In the genomic region with DNA sequence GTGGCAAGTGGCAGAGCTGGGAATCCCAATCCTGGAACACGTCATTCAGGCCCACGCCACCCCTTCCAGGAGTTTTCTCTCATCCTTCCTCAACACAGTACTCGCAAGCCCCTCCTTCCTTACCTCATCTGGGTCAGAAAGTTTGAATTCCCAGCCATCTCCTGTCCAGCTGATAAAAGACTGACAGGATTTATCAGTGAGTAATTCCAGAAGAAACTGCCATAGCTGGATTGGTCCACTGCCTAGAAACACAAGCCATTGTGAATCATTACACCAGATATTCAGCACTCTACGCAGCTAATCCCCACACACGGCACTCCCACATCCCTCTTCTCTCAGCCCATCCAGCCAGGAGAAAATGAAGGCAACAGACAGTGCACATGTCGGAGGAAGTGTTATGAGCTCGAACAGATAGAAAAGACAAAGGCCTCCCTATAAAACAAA, we compare ENCODE assay signal across 10 cellular contexts.
A peak's percentile ranks its signal among the peaks of the same experiment; 100 is the strongest.
DNase-seq lines count a peak whose midpoint lies in the region; ATAC-seq and TF ChIP-seq lines count a peak whose summit lies in the region.
"Had no signal": no experiment of that assay in that cellular context is flagged by ENCODE, and none has a peak within 500 bp of the region (broad histone marks: within the 10 kb centered on the region; RNA-seq: fewer than 3 reads in every experiment).

No MANE protein-coding gene starts in this region.

- H3K9me3 ChIP-seq in left lung (no peaks in the 10 kb centered on the region), thoracic aorta (no peaks in the 10 kb centered on the region)

- TF ChIP-seq CTCF in astrocyte of the spinal cord (IDR thresholded peaks at IDR 0.05; ENCODE audit: low read depth, low read length) (no peak), left lung (IDR thresholded peaks at IDR 0.05) (no peak), thoracic aorta (IDR thresholded peaks at IDR 0.05) (no peak)

- peaks cover 14 to 59% of the 10 kb centered on the region in 2 donors for H3K4me1 ChIP-seq in left lung
- peaks cover 38 to 53% of the 10 kb centered on the region in 2 donors for H3K4me1 ChIP-seq in thoracic aorta (ENCODE audit: control insufficient read depth in 1 of 2, low read depth in 2 of 2)

- H3K4me3 ChIP-seq in astrocyte of the spinal cord (ENCODE audit: low read depth, low read length) (no peak overlapping the region), left lung (no peak overlapping the region), thoracic aorta (peak overlapping the region; percentile 13)
- H3K4me3 ChIP-seq: SK-N-MC had no signal

- H3K36me3 ChIP-seq in left lung (peaks cover 0 to 58% of the 10 kb centered on the region in 2 donors), thoracic aorta (peaks cover 16% of the 10 kb centered on the region)

- ATAC-seq in left lung (peak; percentile 57), thoracic aorta (ENCODE audit: insufficient number of reproducible peaks, low FRiP score, low read depth) (peak; percentile 60), HG02885 (IDR thresholded peaks at IDR 0.05; ENCODE audit: poor library complexity, unreplicated experiment) (no peak)

- intact Hi-C loops in left lung (cut with DNase I): no loop called here

- no peaks in the 10 kb centered on the region for H3K27me3 ChIP-seq in left lung
- H3K27me3 ChIP-seq in thoracic aorta (replicated peaks; ENCODE audit: insufficient read depth): no peaks in the 10 kb centered on the region

- DNase-seq in NCI-H2029 (lab: John Stamatoyannopoulos, UW) (peak; percentile 32), NCI-H2029 treated with DMSO at 0.1 percent for 48 hours (lab: John Stamatoyannopoulos, UW) (no peak), astrocyte of the spinal cord (ENCODE audit: low read depth, low spot score) (peak; percentile 92), left lung (no peak), thoracic aorta (ENCODE audit: low spot score) (peak; percentile 50), NCI-H2196 treated with DMSO at 0.1 percent for 48 hours (lab: John Stamatoyannopoulos, UW; ENCODE audit: unreplicated experiment) (no peak), cerebellum (ENCODE audit: low spot score) (no peak)

- H3K27ac ChIP-seq in left lung (peak overlapping the region; percentile 13 to 62), thoracic aorta (peak overlapping the region; percentile 72 to 80)
- H3K27ac ChIP-seq: 22Rv1, SK-N-MC had no signal

- in situ Hi-C loops in astrocyte of the spinal cord (cut with HindIII; ENCODE audit: low sequenced_read_pairs): no loop called here

Comparison
In these comparisons a context has a peak if more than half of its experiments do, and no peak if none do; other contexts are left out.
1. DNase-seq: peak in NCI-H2029 (single experiment), astrocyte of the spinal cord (single experiment) and thoracic aorta (single experiment); none in NCI-H2029 treated with DMSO at 0.1 percent for 48 hours (single experiment), left lung (0 of 2), NCI-H2196 treated with DMSO at 0.1 percent for 48 hours (single experiment) and cerebellum (single experiment).